In the genomic region with DNA sequence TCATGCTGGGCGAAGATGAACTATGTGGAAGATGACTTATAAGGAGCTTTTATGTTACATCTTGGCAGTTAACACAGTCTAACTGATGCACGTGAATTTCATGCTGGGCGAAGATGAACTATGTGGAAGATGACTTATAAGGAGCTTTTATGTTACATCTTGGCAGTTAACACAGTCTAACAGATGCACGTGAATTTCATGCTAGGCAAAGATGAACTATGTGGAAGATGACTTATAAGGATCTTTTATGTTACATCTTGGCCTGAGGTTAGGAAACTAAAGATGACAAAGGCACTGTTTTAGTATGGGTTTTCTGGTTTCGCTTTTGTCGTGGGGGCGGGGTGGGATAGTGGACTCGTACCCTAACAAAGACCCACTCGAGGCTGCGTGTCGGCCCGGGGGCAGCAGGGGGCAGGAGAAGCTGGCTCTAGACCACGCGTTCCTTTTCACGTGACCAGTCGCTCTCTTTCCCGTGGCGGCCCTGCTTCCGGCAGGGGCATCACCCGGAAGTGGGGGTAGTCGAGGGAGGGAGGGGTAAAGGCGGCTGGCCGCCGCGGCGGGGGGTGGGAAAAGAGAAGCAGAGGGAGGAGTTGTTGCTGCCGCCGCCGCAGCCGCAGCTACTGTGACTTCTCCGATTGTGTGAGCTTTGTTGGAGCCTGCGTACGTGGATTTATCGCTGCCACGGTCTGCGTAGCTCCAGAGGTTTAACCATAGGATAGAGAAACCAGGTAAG, we compare ENCODE assay signal across 8 cellular contexts. TPM values are rescaled to one million over a fixed set of nuclear protein-coding genes. Genes with fewer than 3 reads are reported as not detected.
DNase-seq lines count a peak whose midpoint lies in the region; ATAC-seq and TF ChIP-seq lines count a peak whose summit lies in the region.

TSS of gene ATP7A (plus strand) at position 586 of the 733 bp plus-strand sequence. CDS start 60,949 bp downstream, outside the sequence.

- TF ChIP-seq CTCF in C4-2B (conservative IDR thresholded peaks at IDR 0.05) (peak; percentile 61), right lobe of liver (IDR thresholded peaks at IDR 0.05) (peak; percentile 34 to 51 (median 39))

- DNase-seq in NCI-H526 (lab: John Stamatoyannopoulos, UW) (peak; percentile 93 to 95), dermis blood vessel endothelial cell (peak; percentile 91), right lobe of liver (peak; percentile 87 to 92 (median 91))
- DNase-seq in activated CD4-positive, alpha-beta T cell treated with anti-CD3 and anti-CD28 coated beads, Interleukin-2, amount 10 ng/mL, durations not matched to agents 7 days and 5 days, result peak; percentile 92
- DNase-seq in stimulated activated CD4-positive, alpha-beta T cell treated with anti-CD3 and anti-CD28 coated beads, Interleukin-4, amount 100 ng/mL, for 24 hours, result peak; percentile 94

- H3K4me3 Mint-ChIP-seq in activated CD4-positive, alpha-beta T cell treated with anti-CD3 and anti-CD28 coated beads, Interleukin-2, amount 10 ng/mL, durations not matched to agents 7 days and 5 days, result peak within 1 kb of the TSS; percentile 97

- peaks cover 0 to 5% of the 10 kb centered on the region in 2 donors for H3K27me3 ChIP-seq in right lobe of liver

- H3K27ac Mint-ChIP-seq in activated CD4-positive, alpha-beta T cell treated with anti-CD3 and anti-CD28 coated beads, Interleukin-2, amount 10 ng/mL, durations not matched to agents 7 days and 5 days, result peak within 1 kb of the TSS; percentile 98

- H3K27ac ChIP-seq in C4-2B (peak within 1 kb of the TSS; percentile 62), right lobe of liver (peak within 1 kb of the TSS; percentile 52 to 67 (median 62))

- no peaks in the 10 kb centered on the region for H3K27me3 Mint-ChIP-seq in activated CD4-positive, alpha-beta T cell treated with anti-CD3 and anti-CD28 coated beads, Interleukin-2, amount 10 ng/mL, durations not matched to agents 7 days and 5 days

- H3K9me3 ChIP-seq in right lobe of liver, result no peaks in the 10 kb centered on the region

- no peaks in the 10 kb centered on the region for H3K9me3 Mint-ChIP-seq in activated CD4-positive, alpha-beta T cell treated with anti-CD3 and anti-CD28 coated beads, Interleukin-2, amount 10 ng/mL, durations not matched to agents 7 days and 5 days

- POLR2A ChIA-PET in activated CD4-positive, alpha-beta T cell treated with anti-CD3 and anti-CD28 coated beads, Interleukin-2, amount 10 ng/mL, durations not matched to agents 7 days and 5 days (lab: Charles Lee), result no interaction called here

- H3K4me3 ChIP-seq in right lobe of liver, result peak within 1 kb of the TSS; percentile 23 to 53 (median 48)

- WGBS in right lobe of liver (ENCODE audit: insufficient coverage, low coverage, low lambda C conversion rate, missing lambda C conversion rate), result 23% methylated on average over 17 of the region's 36 CpGs

- CTCF ChIA-PET in activated CD4-positive, alpha-beta T cell treated with anti-CD3 and anti-CD28 coated beads, Interleukin-2, amount 10 ng/mL, durations not matched to agents 7 days and 5 days (lab: Charles Lee), result interaction anchor here (0.8 to 6.3 kb wide), 7 partner anchors 10 to 189 kb away, joined by 3 to 44 read pairs (median 3); partner anchors contain the start of gene COX7B

- H3K36me3 ChIP-seq in right lobe of liver, result no peaks in the 10 kb centered on the region

- peak; percentile 91 for ATAC-seq in GM19351 (IDR thresholded peaks at IDR 0.05; ENCODE audit: unreplicated experiment)
- ATAC-seq in HG03520 (IDR thresholded peaks at IDR 0.05; ENCODE audit: unreplicated experiment), result peak; percentile 90
- peak; percentile 97 to 99 (median 97) for ATAC-seq in right lobe of liver

- H3K4me1 ChIP-seq in right lobe of liver, result no peaks in the 10 kb centered on the region

- TF ChIP-seq POLR2A in right lobe of liver (IDR thresholded peaks at IDR 0.05), result peak; percentile 28

- intact Hi-C loops in right lobe of liver (cut with DNase I), result no loop called here

- H3K36me3 Mint-ChIP-seq in activated CD4-positive, alpha-beta T cell treated with anti-CD3 and anti-CD28 coated beads, Interleukin-2, amount 10 ng/mL, durations not matched to agents 7 days and 5 days (ENCODE audit: low read depth), result peaks cover 4% of the 10 kb centered on the region

- H3K4me1 Mint-ChIP-seq in activated CD4-positive, alpha-beta T cell treated with anti-CD3 and anti-CD28 coated beads, Interleukin-2, amount 10 ng/mL, durations not matched to agents 7 days and 5 days, result peaks cover 16% of the 10 kb centered on the region

RNA-seq across cellular contexts. Expression of gene ATP7A, which starts in this region (rescaled TPM):
- total RNA-seq in activated CD4-positive, alpha-beta T cell treated with anti-CD3 and anti-CD28 coated beads, Interleukin-2, amount 10 ng/mL, durations not matched to agents 7 days and 5 days, result 10 to 100 TPM; 11.9 to 13.3 TPM
- total RNA-seq in dermis blood vessel endothelial cell (10.9 and 14.1 TPM in 2 replicates), right lobe of liver (1 to 10 TPM; 2.1 to 3.9 (median 3.2) TPM)

Comparison
In these comparisons a context has a peak if more than half of its experiments do, and no peak if none do; other contexts are left out.
1. Peak in every context shown above with its lines: DNase-seq, ATAC-seq, H3K4me3 ChIP-seq and H3K27ac ChIP-seq.